8 cellular contexts compared by ENCODE assay signal in the genomic region with DNA sequence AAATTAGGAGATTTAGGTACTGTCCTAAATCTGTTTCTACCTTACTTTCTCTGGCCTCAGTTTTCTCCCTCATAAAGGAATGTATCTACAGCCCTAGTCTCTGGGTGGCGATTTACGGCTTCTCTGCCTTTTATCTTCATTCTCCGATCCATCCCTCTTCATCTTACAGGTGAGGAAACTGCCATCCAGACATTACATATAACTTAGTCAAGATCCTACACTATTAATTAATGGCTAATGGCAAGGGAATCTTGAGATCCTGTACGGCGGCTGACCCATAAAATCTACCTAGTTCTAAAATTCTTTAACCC. TPM values are rescaled to one million over a fixed set of nuclear protein-coding genes. Genes with fewer than 3 reads are reported as not detected.
A peak's percentile ranks its signal among the peaks of the same experiment; 100 is the strongest.
DNase-seq lines count a peak whose midpoint lies in the region; ATAC-seq and TF ChIP-seq lines count a peak whose summit lies in the region.

No MANE protein-coding gene starts in this region.

- H3K36me3 ChIP-seq in breast epithelium (no peaks in the 10 kb centered on the region), muscle layer of duodenum (ENCODE audit: control insufficient read depth in 1 of 2, insufficient read depth in 2 of 2, low read length in 2 of 2) (no peaks in the 10 kb centered on the region)

- peaks cover 0 to 4% of the 10 kb centered on the region in 2 donors for H3K27me3 ChIP-seq in breast epithelium
- H3K27me3 ChIP-seq in muscle layer of duodenum (ENCODE audit: low read depth, low read length) = no peaks in the 10 kb centered on the region

- no peaks in the 10 kb centered on the region for H3K4me1 ChIP-seq in breast epithelium
- H3K4me1 ChIP-seq in muscle layer of duodenum (ENCODE audit: control insufficient read depth in 1 of 2, insufficient read depth in 2 of 2, low read length in 2 of 2) = peaks cover 5 to 15% of the 10 kb centered on the region in 2 donors

- TF ChIP-seq CTCF in AG10803 (conservative IDR thresholded peaks at IDR 0.05; ENCODE audit: low read length) (no peak), breast epithelium (IDR thresholded peaks at IDR 0.05) (no peak)

- peak; percentile 7 for ATAC-seq in HG02973 (IDR thresholded peaks at IDR 0.05; ENCODE audit: unreplicated experiment)
- no peak for ATAC-seq in HG03097 (IDR thresholded peaks at IDR 0.05; ENCODE audit: low FRiP score, unreplicated experiment)

- H3K27ac ChIP-seq in breast epithelium = peak overlapping the region; percentile 92 to 93
- H3K27ac ChIP-seq in muscle layer of duodenum (ENCODE audit: low read length) = peak overlapping the region; percentile 90

- DNase-seq in AG10803 (ENCODE audit: low read depth) (no peak), breast epithelium (ENCODE audit: low spot score in 2 of 2) (no peak), HuH-7.5 (ENCODE audit: low spot score) (no peak), NCI-H748 (lab: John Stamatoyannopoulos, UW; ENCODE audit: unreplicated experiment) (no peak)
- no peak for DNase-seq in stimulated activated CD4-positive, alpha-beta T cell treated with anti-CD3 and anti-CD28 coated beads, Interleukin-2, amount 100 ng/mL, for 48 hours

- no peaks in the 10 kb centered on the region for H3K9me3 ChIP-seq in breast epithelium
- no peaks in the 10 kb centered on the region for H3K9me3 ChIP-seq in muscle layer of duodenum (ENCODE audit: control insufficient read depth in 1 of 2, low read length in 2 of 2)

- no peak for TF ChIP-seq POLR2A in breast epithelium (IDR thresholded peaks at IDR 0.05)

- H3K4me3 ChIP-seq in AG10803 (ENCODE audit: low read length) = peak overlapping the region; percentile 99
- peak overlapping the region; percentile 97 to 100 (median 99) for H3K4me3 ChIP-seq in breast epithelium
- H3K4me3 ChIP-seq in muscle layer of duodenum (ENCODE audit: low read depth in 1 of 2, low read length in 2 of 2) = peak overlapping the region; percentile 86 to 95

- intact Hi-C loops in breast epithelium (cut with DNase I; ENCODE audit: low total_unique reads) = no loop called here

RNA-seq across cellular contexts. Expression of a gene that starts 0.4 kb away (rescaled TPM):
- 10 to 100 TPM; 14.7 to 44.5 (median 16.8) TPM for total RNA-seq in breast epithelium

RNA-seq across cellular contexts. Expression of a gene that starts 12.6 kb away (rescaled TPM):
- 1 to 10 TPM; 1.3 to 2.6 (median 1.8) TPM for total RNA-seq in breast epithelium
